In the genomic region with DNA sequence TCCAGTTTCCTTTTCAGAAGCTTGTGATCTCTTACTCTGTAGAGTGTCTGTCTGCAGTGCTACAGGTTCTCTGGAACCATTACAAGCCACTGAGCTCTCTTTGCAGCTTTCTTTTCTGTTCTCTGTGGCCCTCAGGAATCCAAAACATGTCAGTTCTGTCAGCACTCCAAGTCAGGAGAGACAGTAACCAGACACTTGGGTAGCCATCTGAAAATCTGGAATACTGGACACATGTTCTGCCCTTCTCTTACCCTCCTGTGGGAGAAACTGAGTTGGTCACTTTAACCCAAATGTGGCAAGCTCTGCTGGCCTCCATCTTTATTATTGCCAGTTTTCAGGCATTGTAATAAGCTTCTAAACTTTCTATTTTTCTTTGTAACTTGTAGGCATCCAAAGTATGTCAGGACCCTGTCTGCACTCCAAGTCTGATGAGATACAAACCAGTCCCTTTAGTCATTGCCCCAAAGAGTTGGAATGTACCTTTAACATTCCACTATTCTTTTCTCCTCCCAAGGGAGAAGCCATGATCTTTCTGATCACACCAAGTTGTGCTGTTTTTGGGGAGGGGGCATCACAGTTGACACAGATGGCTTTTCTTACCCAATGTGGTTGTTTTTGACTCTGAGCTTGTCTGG, we compare ENCODE assay signal across 25 cellular contexts.
A peak's percentile ranks its signal among the peaks of the same experiment; 100 is the strongest.
DNase-seq lines count a peak whose midpoint lies in the region; ATAC-seq, FAIRE-seq and TF ChIP-seq lines count a peak whose summit lies in the region.
"Had no signal": no experiment of that assay in that cellular context is flagged by ENCODE, and none has a peak within 500 bp of the region (broad histone marks: within the 10 kb centered on the region; RNA-seq: fewer than 3 reads in every experiment).

No MANE protein-coding gene starts in this region.

- no peak for TF ChIP-seq POLR2A in heart left ventricle (IDR thresholded peaks at IDR 0.05)
- no peak for TF ChIP-seq POLR2A in sigmoid colon (IDR thresholded peaks at IDR 0.05)
- TF ChIP-seq POLR2A in uterus (IDR thresholded peaks at IDR 0.05) = no peak

- H3K36me3 Mint-ChIP-seq in astrocyte (ENCODE audit: low read depth, unreplicated experiment) = peaks cover 5% of the 10 kb centered on the region

- H3K27ac Mint-ChIP-seq in astrocyte (ENCODE audit: unreplicated experiment) = peak overlapping the region; percentile 86
- H3K27ac Mint-ChIP-seq: activated naive CD4-positive, alpha-beta T cell treated with anti-CD3 and anti-CD28 coated beads for 36 hours had no signal

- DNase-seq in EL (peak; percentile 50), astrocyte (ENCODE audit: low read depth) (peak; percentile 84), heart left ventricle (peak in 2 of 5 donors; percentile 19 to 32), sigmoid colon (no peak), uterus (no peak), RCC 7860 (ENCODE audit: low spot score) (no peak), NCI-H128 (lab: John Stamatoyannopoulos, UW; ENCODE audit: unreplicated experiment) (no peak)
- DNase-seq: activated CD4-positive, alpha-beta T cell treated with anti-CD3 and anti-CD28 coated beads for 4 hours; activated naive CD4-positive, alpha-beta T cell treated with anti-CD3 and anti-CD28 coated beads for 36 hours; activated T-cell treated with anti-CD3 and anti-CD28 coated beads for 4 hours; body of pancreas; DMS 273 treated with DMSO at 0.1 percent for 48 hours; effector CD8-positive, alpha-beta T cell; esophagus squamous epithelium; Karpas-422; NCI-H1436; NCI-H2171 treated with DMSO at 0.1 percent for 48 hours; NCI-H82; occipital lobe; Peyer's patch; stimulated activated CD4-positive, alpha-beta T cell treated with anti-CD3 and anti-CD28 coated beads, Interleukin-4, amount 100 ng/mL, for 24 hours had no signal

- FAIRE-seq in astrocyte (lab: Jason Lieb, UNC) (peak; percentile 49), RCC 7860 (lab: Jason Lieb, UNC) (no peak)
- FAIRE-seq: TTC549 had no signal

- no peak overlapping the region for H2AFZ ChIP-seq in astrocyte (ENCODE audit: low read depth, low read length)

- peak overlapping the region; percentile 11 for H3K4me3 Mint-ChIP-seq in astrocyte (ENCODE audit: unreplicated experiment)
- H3K4me3 Mint-ChIP-seq: activated naive CD4-positive, alpha-beta T cell treated with anti-CD3 and anti-CD28 coated beads for 36 hours had no signal

- H3K4me1 ChIP-seq in astrocyte (ENCODE audit: insufficient read depth, low read length) = no peaks in the 10 kb centered on the region
- H3K4me1 ChIP-seq in heart left ventricle = no peaks in the 10 kb centered on the region
- peaks cover 0 to 16% (median 12%) of the 10 kb centered on the region in 4 donors for H3K4me1 ChIP-seq in sigmoid colon
- H3K4me1 ChIP-seq in uterus = no peaks in the 10 kb centered on the region
- H3K4me1 ChIP-seq: body of pancreas, esophagus squamous epithelium, HAP-1, Peyer's patch had no signal

- H3K9ac ChIP-seq in astrocyte (ENCODE audit: low read length) = no peak overlapping the region

- H4K20me1 ChIP-seq in astrocyte (ENCODE audit: insufficient read depth, low read length) = no peaks in the 10 kb centered on the region

- TF ChIP-seq EP300 in sigmoid colon (IDR thresholded peaks at IDR 0.05) = peak in 1 of 4 donors; percentile 34

- H3K9me3 Mint-ChIP-seq in astrocyte (ENCODE audit: unreplicated experiment) = peaks cover 27% of the 10 kb centered on the region

- H3K27me3 ChIP-seq in astrocyte (ENCODE audit: insufficient read depth, low read length) = no peaks in the 10 kb centered on the region
- H3K27me3 ChIP-seq in heart left ventricle = no peaks in the 10 kb centered on the region
- H3K27me3 ChIP-seq in sigmoid colon = no peaks in the 10 kb centered on the region
- H3K27me3 ChIP-seq in uterus = no peaks in the 10 kb centered on the region
- H3K27me3 ChIP-seq: body of pancreas, esophagus squamous epithelium, Peyer's patch had no signal

- H3K27me3 Mint-ChIP-seq in astrocyte (ENCODE audit: low read depth, unreplicated experiment) = no peaks in the 10 kb centered on the region

- H3K9me3 ChIP-seq in astrocyte (ENCODE audit: insufficient read depth, low read depth, low read length) = no peaks in the 10 kb centered on the region
- H3K9me3 ChIP-seq in heart left ventricle = peaks cover 0 to 68% (median 31%) of the 10 kb centered on the region in 12 donors
- H3K9me3 ChIP-seq in sigmoid colon = peaks cover 0 to 4% (median 0%) of the 10 kb centered on the region in 4 donors
- H3K9me3 ChIP-seq in uterus = no peaks in the 10 kb centered on the region
- H3K9me3 ChIP-seq: HAP-1 had no signal

- H3K4me2 ChIP-seq in astrocyte (ENCODE audit: low read length) = no peak overlapping the region

- H3K36me3 ChIP-seq in astrocyte (ENCODE audit: insufficient read depth, low read length) = no peaks in the 10 kb centered on the region
- peaks cover 0 to 5% (median 0%) of the 10 kb centered on the region in 9 donors for H3K36me3 ChIP-seq in heart left ventricle
- no peaks in the 10 kb centered on the region for H3K36me3 ChIP-seq in sigmoid colon
- no peaks in the 10 kb centered on the region for H3K36me3 ChIP-seq in uterus
- H3K36me3 ChIP-seq: HAP-1, Peyer's patch had no signal

- intact Hi-C loops in heart left ventricle (cut with DNase I) = no loop called here
- intact Hi-C loops in sigmoid colon (cut with DNase I) = no loop called here
- intact Hi-C loops in uterus (cut with DNase I; ENCODE audit: low total_unique reads) = no loop called here

- no peak overlapping the region for H3K4me3 ChIP-seq in astrocyte (ENCODE audit: insufficient read depth, low read depth, low read length)
- H3K4me3 ChIP-seq in heart left ventricle = no peak overlapping the region
- no peak overlapping the region for H3K4me3 ChIP-seq in sigmoid colon
- no peak overlapping the region for H3K4me3 ChIP-seq in uterus
- H3K4me3 ChIP-seq: body of pancreas, esophagus squamous epithelium, HAP-1, Peyer's patch had no signal

- no peaks in the 10 kb centered on the region for H3K79me2 ChIP-seq in astrocyte (ENCODE audit: insufficient read depth, low read length)

- H3K4me1 Mint-ChIP-seq in astrocyte (ENCODE audit: low read depth, unreplicated experiment) = peaks cover 18% of the 10 kb centered on the region

- no peak overlapping the region for H3K27ac ChIP-seq in astrocyte (ENCODE audit: low read depth, low read length)
- H3K27ac ChIP-seq in heart left ventricle = peak overlapping the region in 9 of 12 donors; percentile 14 to 69 (median 59)
- H3K27ac ChIP-seq in sigmoid colon = peak overlapping the region in 3 of 4 donors; percentile 4 to 65 (median 61)
- no peak overlapping the region for H3K27ac ChIP-seq in uterus
- H3K27ac ChIP-seq: body of pancreas, C4-2B, esophagus squamous epithelium, Peyer's patch had no signal

- ATAC-seq in heart left ventricle = peak; percentile 93 to 97 (median 96)
- ATAC-seq: body of pancreas, left lobe of liver had no signal

- TF ChIP-seq CTCF in astrocyte (IDR thresholded peaks at IDR 0.05; ENCODE audit: insufficient read depth, low read depth, low read length) (no peak), heart left ventricle (IDR thresholded peaks at IDR 0.05) (no peak), sigmoid colon (IDR thresholded peaks at IDR 0.05) (no peak), uterus (IDR thresholded peaks at IDR 0.05) (no peak)

Comparison
In these comparisons a context has a peak if more than half of its experiments do, and no peak if none do; other contexts are left out.
1. DNase-seq: peak in EL (single experiment) and astrocyte (single experiment); none in sigmoid colon (single experiment), uterus (0 of 2), RCC 7860 (single experiment) and NCI-H128 (single experiment).
2. H3K27ac ChIP-seq: peak in heart left ventricle (9 of 12) and sigmoid colon (3 of 4); none in astrocyte (single experiment) and uterus (0 of 2).